In the genomic region with DNA sequence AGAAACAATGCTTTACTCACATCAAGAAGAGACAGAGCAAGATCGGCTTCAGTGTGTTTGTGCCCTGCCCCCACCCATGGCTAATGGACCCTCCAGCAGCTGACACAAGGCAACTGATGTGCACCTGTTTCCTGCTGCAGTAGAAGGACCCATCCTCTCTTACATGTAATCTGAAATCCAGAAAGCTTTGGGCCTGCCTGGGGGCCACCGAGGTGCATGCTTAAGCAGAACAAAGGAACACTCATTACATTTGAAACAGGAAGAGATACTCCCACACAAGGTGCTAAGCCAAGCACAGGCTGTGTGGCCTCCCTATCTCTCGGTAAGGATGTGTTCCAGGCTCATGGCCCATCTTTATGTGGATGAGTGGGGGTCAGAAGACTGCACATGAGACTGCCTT, we compare ENCODE assay signal across 15 cellular contexts.
DNase-seq lines count a peak whose midpoint lies in the region; ATAC-seq lines count a peak whose summit lies in the region.
"Had no signal": no experiment of that assay in that cellular context is flagged by ENCODE, and none has a peak within 500 bp of the region (broad histone marks: within the 10 kb centered on the region; RNA-seq: fewer than 3 reads in every experiment).

No MANE protein-coding gene starts in this region.

- no peak overlapping the region for H3K27ac Mint-ChIP-seq in stimulated activated effector memory CD8-positive, alpha-beta T cell treated with anti-CD3 and anti-CD28 coated beads, Interleukin-12 subunit alpha, Interleukin-12 subunit beta, amount 100 ng/mL, for 72 hours
- H3K27ac Mint-ChIP-seq in activated T-helper 1 cell treated with anti-CD3 and anti-CD28 coated beads, Interleukin-12 subunit alpha, Interleukin-12 subunit beta, Interleukin-2, Interleukin-4 antibody, amounts not matched to agents 30 ng/mL and 10 ng/mL and 1 ng/mL, durations not matched to agents 14 hours and 24 hours and 36 hours: no peak overlapping the region
- H3K27ac Mint-ChIP-seq: activated naive CD4-positive, alpha-beta T cell treated with anti-CD3 and anti-CD28 coated beads, Interleukin-2, amount 50 U/mL, for 24 hours; CD4-positive, alpha-beta T cell had no signal

- peak; percentile 40 for DNase-seq in HS-27A (ENCODE audit: low read depth)
- peak; percentile 60 for DNase-seq in islet precursor cell
- DNase-seq in LoVo (ENCODE audit: low spot score): no peak
- no peak for DNase-seq in stimulated activated effector memory CD8-positive, alpha-beta T cell treated with anti-CD3 and anti-CD28 coated beads, Interleukin-12 subunit alpha, Interleukin-12 subunit beta, amount 100 ng/mL, for 72 hours (ENCODE audit: low spot score in 2 of 2)
- DNase-seq in activated T-helper 1 cell treated with anti-CD3 and anti-CD28 coated beads, Interleukin-12 subunit alpha, Interleukin-12 subunit beta, Interleukin-2, Interleukin-4 antibody, amounts not matched to agents 30 ng/mL and 10 ng/mL and 1 ng/mL, durations not matched to agents 14 hours and 24 hours and 36 hours (ENCODE audit: low spot score): no peak
- DNase-seq: activated CD8-positive, alpha-beta memory T cell treated with anti-CD3 and anti-CD28 coated beads, Interleukin-2, amount 50 U/mL, for 48 hours; CD4-positive, alpha-beta T cell; KBM-7; NCI-H1694; NK-92 treated with Interleukin-12 subunit alpha and Interleukin-12 subunit beta, amount 100 ng/mL, for 24 hours; WERI-Rb-1 had no signal

- H3K4me3 Mint-ChIP-seq in stimulated activated effector memory CD8-positive, alpha-beta T cell treated with anti-CD3 and anti-CD28 coated beads, Interleukin-12 subunit alpha, Interleukin-12 subunit beta, amount 100 ng/mL, for 72 hours: no peak overlapping the region
- H3K4me3 Mint-ChIP-seq in activated T-helper 1 cell treated with anti-CD3 and anti-CD28 coated beads, Interleukin-12 subunit alpha, Interleukin-12 subunit beta, Interleukin-2, Interleukin-4 antibody, amounts not matched to agents 30 ng/mL and 10 ng/mL and 1 ng/mL, durations not matched to agents 14 hours and 24 hours and 36 hours: no peak overlapping the region
- H3K4me3 Mint-ChIP-seq: activated naive CD4-positive, alpha-beta T cell treated with anti-CD3 and anti-CD28 coated beads, Interleukin-2, amount 50 U/mL, for 24 hours; CD4-positive, alpha-beta T cell had no signal

- no peaks in the 10 kb centered on the region for H3K36me3 Mint-ChIP-seq in stimulated activated effector memory CD8-positive, alpha-beta T cell treated with anti-CD3 and anti-CD28 coated beads, Interleukin-12 subunit alpha, Interleukin-12 subunit beta, amount 100 ng/mL, for 72 hours
- H3K36me3 Mint-ChIP-seq in activated T-helper 1 cell treated with anti-CD3 and anti-CD28 coated beads, Interleukin-12 subunit alpha, Interleukin-12 subunit beta, Interleukin-2, Interleukin-4 antibody, amounts not matched to agents 30 ng/mL and 10 ng/mL and 1 ng/mL, durations not matched to agents 14 hours and 24 hours and 36 hours (ENCODE audit: low read depth): no peaks in the 10 kb centered on the region
- H3K36me3 Mint-ChIP-seq: activated naive CD4-positive, alpha-beta T cell treated with anti-CD3 and anti-CD28 coated beads, Interleukin-2, amount 50 U/mL, for 24 hours had no signal

- ATAC-seq in GM18870 (IDR thresholded peaks at IDR 0.05; ENCODE audit: unreplicated experiment) (peak; percentile 86), HG02759 (IDR thresholded peaks at IDR 0.05; ENCODE audit: unreplicated experiment) (peak; percentile 79), HG03457 (IDR thresholded peaks at IDR 0.05; ENCODE audit: unreplicated experiment) (no peak)
- no peak for ATAC-seq in stimulated activated effector memory CD8-positive, alpha-beta T cell treated with anti-CD3 and anti-CD28 coated beads, Interleukin-12 subunit alpha, Interleukin-12 subunit beta, amount 100 ng/mL, for 72 hours

- H3K4me1 Mint-ChIP-seq in stimulated activated effector memory CD8-positive, alpha-beta T cell treated with anti-CD3 and anti-CD28 coated beads, Interleukin-12 subunit alpha, Interleukin-12 subunit beta, amount 100 ng/mL, for 72 hours: no peaks in the 10 kb centered on the region
- no peaks in the 10 kb centered on the region for H3K4me1 Mint-ChIP-seq in activated T-helper 1 cell treated with anti-CD3 and anti-CD28 coated beads, Interleukin-12 subunit alpha, Interleukin-12 subunit beta, Interleukin-2, Interleukin-4 antibody, amounts not matched to agents 30 ng/mL and 10 ng/mL and 1 ng/mL, durations not matched to agents 14 hours and 24 hours and 36 hours (ENCODE audit: low read depth)
- H3K4me1 Mint-ChIP-seq: activated naive CD4-positive, alpha-beta T cell treated with anti-CD3 and anti-CD28 coated beads, Interleukin-2, amount 50 U/mL, for 24 hours had no signal

- H3K27me3 Mint-ChIP-seq in activated T-helper 1 cell treated with anti-CD3 and anti-CD28 coated beads, Interleukin-12 subunit alpha, Interleukin-12 subunit beta, Interleukin-2, Interleukin-4 antibody, amounts not matched to agents 30 ng/mL and 10 ng/mL and 1 ng/mL, durations not matched to agents 14 hours and 24 hours and 36 hours (ENCODE audit: insufficient read depth): no peaks in the 10 kb centered on the region
- H3K27me3 Mint-ChIP-seq: activated naive CD4-positive, alpha-beta T cell treated with anti-CD3 and anti-CD28 coated beads, Interleukin-2, amount 50 U/mL, for 24 hours; CD4-positive, alpha-beta T cell had no signal

- intact Hi-C loops in activated T-helper 1 cell treated with anti-CD3 and anti-CD28 coated beads, Interleukin-12 subunit alpha, Interleukin-12 subunit beta, Interleukin-2, Interleukin-4 antibody, amounts not matched to agents 30 ng/mL and 10 ng/mL and 1 ng/mL, durations not matched to agents 14 hours and 24 hours and 36 hours (cut with micrococcal nuclease): no loop called here

- H3K9me3 Mint-ChIP-seq in stimulated activated effector memory CD8-positive, alpha-beta T cell treated with anti-CD3 and anti-CD28 coated beads, Interleukin-12 subunit alpha, Interleukin-12 subunit beta, amount 100 ng/mL, for 72 hours: peaks cover 24% of the 10 kb centered on the region
- peaks cover 5% of the 10 kb centered on the region for H3K9me3 Mint-ChIP-seq in activated T-helper 1 cell treated with anti-CD3 and anti-CD28 coated beads, Interleukin-12 subunit alpha, Interleukin-12 subunit beta, Interleukin-2, Interleukin-4 antibody, amounts not matched to agents 30 ng/mL and 10 ng/mL and 1 ng/mL, durations not matched to agents 14 hours and 24 hours and 36 hours
- H3K9me3 Mint-ChIP-seq: activated naive CD4-positive, alpha-beta T cell treated with anti-CD3 and anti-CD28 coated beads, Interleukin-2, amount 50 U/mL, for 24 hours had no signal

Comparison
In these comparisons a context has a peak if more than half of its experiments do, and no peak if none do; other contexts are left out.
1. ATAC-seq: peak in GM18870 (single experiment) and HG02759 (single experiment); none in HG03457 (single experiment) and stimulated activated effector memory CD8-positive, alpha-beta T cell treated with anti-CD3 and anti-CD28 coated beads, Interleukin-12 subunit alpha, Interleukin-12 subunit beta, amount 100 ng/mL, for 72 hours (single experiment).
2. DNase-seq: peak in HS-27A (single experiment) and islet precursor cell (single experiment); none in LoVo (single experiment), stimulated activated effector memory CD8-positive, alpha-beta T cell treated with anti-CD3 and anti-CD28 coated beads, Interleukin-12 subunit alpha, Interleukin-12 subunit beta, amount 100 ng/mL, for 72 hours (0 of 2) and activated T-helper 1 cell treated with anti-CD3 and anti-CD28 coated beads, Interleukin-12 subunit alpha, Interleukin-12 subunit beta, Interleukin-2, Interleukin-4 antibody, amounts not matched to agents 30 ng/mL and 10 ng/mL and 1 ng/mL, durations not matched to agents 14 hours and 24 hours and 36 hours (single experiment).